In genomic region chr5:55715519-55716078, GRCh38 we compare ENCODE assay signal across 42 cellular contexts. TPM values are rescaled to one million over a fixed set of nuclear protein-coding genes. Genes with fewer than 3 reads are reported as not detected.
"Had no signal": no experiment of that assay in that cellular context is flagged by ENCODE, and none has a peak within 500 bp of the region (broad histone marks: within the 10 kb centered on the region; RNA-seq: fewer than 3 reads in every experiment).

No MANE protein-coding gene starts in this region.

- FAIRE-seq: astrocyte, bronchial epithelial cell, colon had no signal

- H3K4me3 Mint-ChIP-seq: activated naive CD4-positive, alpha-beta T cell treated with anti-CD3 and anti-CD28 coated beads for 36 hours; activated naive CD4-positive, alpha-beta T cell treated with anti-CD3 and anti-CD28 coated beads, Interleukin-2, amount 10 ng/mL, durations not matched to agents 7 days and 5 days; activated naive CD4-positive, alpha-beta T cell treated with anti-CD3 and anti-CD28 coated beads, Interleukin-2, amount 50 U/mL, for 24 hours; activated naive CD8-positive, alpha-beta T cell; activated naive CD8-positive, alpha-beta T cell treated with anti-CD3 and anti-CD28 coated beads for 36 hours; activated naive CD8-positive, alpha-beta T cell treated with anti-CD3 and anti-CD28 coated beads, Interleukin-2, amount 10 ng/mL, durations not matched to agents 7 days and 5 days; activated naive CD8-positive, alpha-beta T cell treated with anti-CD3 and anti-CD28 coated beads, Interleukin-2, amount 50 U/mL, for 24 hours; activated T-cell treated with anti-CD3 and anti-CD28 coated beads, Interleukin-2, amount 50 U/mL, for 4 hours; activated T-cell treated with anti-CD3 and anti-CD28 coated beads, Interleukin-2, amount 50 U/mL, for 72 hours; activated T-helper 1 cell treated with anti-CD3 and anti-CD28 coated beads, Interleukin-12 subunit alpha, Interleukin-12 subunit beta, Interleukin-2, Interleukin-4 antibody, amounts not matched to agents 30 ng/mL and 10 ng/mL and 1 ng/mL, durations not matched to agents 14 hours and 24 hours and 36 hours; activated T-helper 17 cell treated with anti-CD3 and anti-CD28 coated beads, Interleukin-2, amount 50 U/mL, for 72 hours; central memory CD8-positive, alpha-beta T cell had no signal

- H3K4me1 ChIP-seq: breast epithelium, colonic mucosa had no signal

- H3K27me3 ChIP-seq: adrenal gland, ascending aorta, body of pancreas, brain microvascular endothelial cell, breast epithelium, cardiac muscle cell, colonic mucosa had no signal

- H3K9me3 ChIP-seq: adrenal gland, body of pancreas, breast epithelium, colonic mucosa had no signal

- DNase-seq: activated effector memory CD4-positive, alpha-beta T cell treated with anti-CD3 and anti-CD28 coated beads, Interleukin-2, amount 50 U/mL, for 16 hours; activated effector memory CD4-positive, alpha-beta T cell treated with Interleukin-2 at 50 U/mL for 16 hours; activated gamma-delta T cell; activated gamma-delta T cell treated with Interleukin-2 at 50 U/mL for 16 hours; activated naive CD4-positive, alpha-beta T cell; activated naive CD4-positive, alpha-beta T cell treated with anti-CD3 and anti-CD28 coated beads for 36 hours; activated naive CD4-positive, alpha-beta T cell treated with anti-CD3 and anti-CD28 coated beads, Interleukin-2, amount 10 ng/mL, durations not matched to agents 7 days and 5 days; activated naive CD4-positive, alpha-beta T cell treated with anti-CD3 and anti-CD28 coated beads, Interleukin-2, amount 50 U/mL, for 16 hours; activated naive CD4-positive, alpha-beta T cell treated with Interleukin-2 at 50 U/mL for 16 hours; activated naive CD8-positive, alpha-beta T cell treated with anti-CD3 and anti-CD28 coated beads for 36 hours; activated naive CD8-positive, alpha-beta T cell treated with anti-CD3 and anti-CD28 coated beads, Interleukin-2, amount 10 ng/mL, durations not matched to agents 7 days and 5 days; activated naive CD8-positive, alpha-beta T cell treated with anti-CD3 and anti-CD28 coated beads, Interleukin-2, amount 50 U/mL, for 24 hours; activated T-cell treated with anti-CD3 and anti-CD28 coated beads, Interleukin-2, amount 50 U/mL, for 4 hours; activated T-cell treated with anti-CD3 and anti-CD28 coated beads, Interleukin-2, amount 50 U/mL, for 48 hours; activated T-cell treated with anti-CD3 and anti-CD28 coated beads, Interleukin-2, amount 50 U/mL, for 72 hours; adrenal gland; amniotic stem cell; amygdala; anterior cingulate cortex; aorta; body of pancreas; brain microvascular endothelial cell; caudate nucleus; central memory CD4-positive, alpha-beta T cell; cerebellar nuclear complex had no signal

- H3K9me3 Mint-ChIP-seq: activated T-helper 17 cell treated with anti-CD3 and anti-CD28 coated beads, Interleukin-2, amount 50 U/mL, for 72 hours; central memory CD8-positive, alpha-beta T cell had no signal

- H3K27ac ChIP-seq: adrenal gland, ascending aorta, body of pancreas, brain microvascular endothelial cell, breast epithelium, cardiac muscle cell, colonic mucosa had no signal

- H3K36me3 ChIP-seq: adrenal gland, ascending aorta, brain microvascular endothelial cell, breast epithelium, cardiac muscle cell, colonic mucosa had no signal

- H3K36me3 Mint-ChIP-seq: activated naive CD8-positive, alpha-beta T cell treated with anti-CD3 and anti-CD28 coated beads for 36 hours had no signal

- ATAC-seq: activated naive CD4-positive, alpha-beta T cell treated with anti-CD3 and anti-CD28 coated beads, Interleukin-2, amount 50 U/mL, for 72 hours; activated naive CD8-positive, alpha-beta T cell treated with anti-CD3 and anti-CD28 coated beads, Interleukin-2, amount 50 U/mL, for 24 hours; activated T-cell treated with anti-CD3 and anti-CD28 coated beads, Interleukin-2, amount 50 U/mL, for 4 hours; activated T-cell treated with anti-CD3 and anti-CD28 coated beads, Interleukin-2, amount 50 U/mL, for 72 hours; activated T-helper 17 cell treated with anti-CD3 and anti-CD28 coated beads, Interleukin-2, amount 50 U/mL, for 72 hours; body of pancreas had no signal

- H3K4me3 ChIP-seq: adrenal gland, ascending aorta, body of pancreas, breast epithelium, cardiac muscle cell, colonic mucosa had no signal

- H3K27ac Mint-ChIP-seq: activated naive CD4-positive, alpha-beta T cell treated with anti-CD3 and anti-CD28 coated beads for 36 hours; activated naive CD4-positive, alpha-beta T cell treated with anti-CD3 and anti-CD28 coated beads, Interleukin-2, amount 10 ng/mL, durations not matched to agents 7 days and 5 days; activated naive CD4-positive, alpha-beta T cell treated with anti-CD3 and anti-CD28 coated beads, Interleukin-2, amount 50 U/mL, for 24 hours; activated naive CD4-positive, alpha-beta T cell treated with anti-CD3 and anti-CD28 coated beads, Interleukin-2, amount 50 U/mL, for 72 hours; activated naive CD8-positive, alpha-beta T cell; activated naive CD8-positive, alpha-beta T cell treated with anti-CD3 and anti-CD28 coated beads for 36 hours; activated naive CD8-positive, alpha-beta T cell treated with anti-CD3 and anti-CD28 coated beads, Interleukin-2, amount 10 ng/mL, durations not matched to agents 7 days and 5 days; activated naive CD8-positive, alpha-beta T cell treated with anti-CD3 and anti-CD28 coated beads, Interleukin-2, amount 50 U/mL, for 24 hours; activated T-cell treated with anti-CD3 and anti-CD28 coated beads, Interleukin-2, amount 50 U/mL, for 72 hours; activated T-helper 1 cell treated with anti-CD3 and anti-CD28 coated beads, Interleukin-12 subunit alpha, Interleukin-12 subunit beta, Interleukin-2, Interleukin-4 antibody, amounts not matched to agents 30 ng/mL and 10 ng/mL and 1 ng/mL, durations not matched to agents 14 hours and 24 hours and 36 hours; activated T-helper 17 cell treated with anti-CD3 and anti-CD28 coated beads, Interleukin-2, amount 50 U/mL, for 72 hours; activated T-helper 2 cell treated with anti-CD3 and anti-CD28 coated beads, Interferon-gamma antibody, Interleukin-2, Interleukin-4, amounts not matched to agents 10 μg/mL and 5 μg/mL and 100 μg/mL, durations not matched to agents 14 hours and 24 hours and 36 hours; brain had no signal

- H3K27me3 Mint-ChIP-seq: activated naive CD8-positive, alpha-beta T cell treated with anti-CD3 and anti-CD28 coated beads for 36 hours; activated T-helper 17 cell treated with anti-CD3 and anti-CD28 coated beads, Interleukin-2, amount 50 U/mL, for 72 hours; central memory CD8-positive, alpha-beta T cell had no signal

RNA-seq across cellular contexts. Expression of gene DDX4, which starts 22.3 kb away (rescaled TPM):
- total RNA-seq: activated naive CD4-positive, alpha-beta T cell treated with anti-CD3 and anti-CD28 coated beads, Interleukin-2, amount 50 U/mL, for 72 hours; activated naive CD8-positive, alpha-beta T cell treated with anti-CD3 and anti-CD28 coated beads for 36 hours; activated T-helper 1 cell treated with anti-CD3 and anti-CD28 coated beads, Interleukin-12 subunit alpha, Interleukin-12 subunit beta, Interleukin-2, Interleukin-4 antibody, amounts not matched to agents 30 ng/mL and 10 ng/mL and 1 ng/mL, durations not matched to agents 14 hours and 24 hours and 36 hours; adrenal gland; aorta; ascending aorta; astrocyte; body of pancreas; breast epithelium; cardiac muscle cell; cardiac septum; chondrocyte; colonic mucosa had no signal
- polyA plus RNA-seq: adrenal gland, aorta, cardiac muscle cell had no signal
